ENCODE assay signal across 14 cellular contexts in the genomic region with DNA sequence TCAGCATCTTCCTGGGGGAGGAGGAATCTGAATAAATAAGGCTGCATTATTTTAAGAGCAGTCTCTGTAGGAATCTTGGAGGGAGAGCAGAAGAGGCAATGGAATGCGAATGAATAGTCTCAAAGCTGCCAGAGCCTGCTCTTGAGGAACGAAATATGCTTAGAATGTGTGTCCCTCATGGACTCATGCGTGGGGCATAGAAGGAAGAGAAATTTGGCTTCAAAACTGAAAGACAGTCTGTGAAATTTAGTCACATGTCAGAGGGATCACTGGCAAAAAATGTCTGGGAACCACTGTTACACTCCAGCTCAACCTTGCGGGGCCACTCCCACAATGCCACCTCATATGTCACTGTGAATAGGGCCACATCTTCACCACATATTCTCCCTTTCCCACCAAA.
DNase-seq lines count a peak whose midpoint lies in the region; ATAC-seq and TF ChIP-seq lines count a peak whose summit lies in the region.
"Had no signal": no experiment of that assay in that cellular context is flagged by ENCODE, and none has a peak within 500 bp of the region (broad histone marks: within the 10 kb centered on the region; RNA-seq: fewer than 3 reads in every experiment).

No MANE protein-coding gene starts in this region.

- no peaks in the 10 kb centered on the region for H3K27me3 Mint-ChIP-seq in activated T-helper 1 cell treated with anti-CD3 and anti-CD28 coated beads, Interleukin-12 subunit alpha, Interleukin-12 subunit beta, Interleukin-2, Interleukin-4 antibody, amounts not matched to agents 30 ng/mL and 10 ng/mL and 1 ng/mL, durations not matched to agents 14 hours and 24 hours and 36 hours (ENCODE audit: insufficient read depth)
- no peaks in the 10 kb centered on the region for H3K27me3 Mint-ChIP-seq in natural killer cell (ENCODE audit: low read depth in 2 of 2)
- H3K27me3 Mint-ChIP-seq: brain had no signal

- peaks cover 57% of the 10 kb centered on the region for H3K36me3 Mint-ChIP-seq in activated T-helper 1 cell treated with anti-CD3 and anti-CD28 coated beads, Interleukin-12 subunit alpha, Interleukin-12 subunit beta, Interleukin-2, Interleukin-4 antibody, amounts not matched to agents 30 ng/mL and 10 ng/mL and 1 ng/mL, durations not matched to agents 14 hours and 24 hours and 36 hours (ENCODE audit: low read depth)
- H3K36me3 Mint-ChIP-seq in natural killer cell = no peaks in the 10 kb centered on the region
- H3K36me3 Mint-ChIP-seq: brain had no signal

- DNase-seq in GM04504 (ENCODE audit: low read depth) (peak; percentile 72), fibroblast of the aortic adventitia (ENCODE audit: low read depth) (peak; percentile 49), skeletal muscle cell (ENCODE audit: low read depth) (peak; percentile 77), activated T-cell treated with anti-CD3 and anti-CD28 coated beads for 4 hours (no peak), natural killer cell (no peak), GM13976 (ENCODE audit: low spot score) (no peak)
- DNase-seq in activated T-helper 1 cell treated with anti-CD3 and anti-CD28 coated beads, Interleukin-12 subunit alpha, Interleukin-12 subunit beta, Interleukin-2, Interleukin-4 antibody, amounts not matched to agents 30 ng/mL and 10 ng/mL and 1 ng/mL, durations not matched to agents 14 hours and 24 hours and 36 hours (ENCODE audit: low spot score) = no peak
- no peak for DNase-seq in stimulated activated naive CD4-positive, alpha-beta T cell (lab: John Stamatoyannopoulos, UW)
- DNase-seq: DMS 273 treated with DMSO at 0.1 percent for 48 hours, GOT3, NCI-H2227 treated with DMSO at 0.1 percent for 48 hours, T-helper 9 cell, transverse colon had no signal

- in situ Hi-C loops in GM13976 (cut with MboI; ENCODE audit: low sequenced_read_pairs, unreplicated experiment) = no loop called here

- H3K4me1 Mint-ChIP-seq in activated T-helper 1 cell treated with anti-CD3 and anti-CD28 coated beads, Interleukin-12 subunit alpha, Interleukin-12 subunit beta, Interleukin-2, Interleukin-4 antibody, amounts not matched to agents 30 ng/mL and 10 ng/mL and 1 ng/mL, durations not matched to agents 14 hours and 24 hours and 36 hours (ENCODE audit: low read depth) = peaks cover 79% of the 10 kb centered on the region
- peaks cover 12 to 35% of the 10 kb centered on the region in 2 donors for H3K4me1 Mint-ChIP-seq in natural killer cell

- no peaks in the 10 kb centered on the region for H3K9me3 Mint-ChIP-seq in activated T-helper 1 cell treated with anti-CD3 and anti-CD28 coated beads, Interleukin-12 subunit alpha, Interleukin-12 subunit beta, Interleukin-2, Interleukin-4 antibody, amounts not matched to agents 30 ng/mL and 10 ng/mL and 1 ng/mL, durations not matched to agents 14 hours and 24 hours and 36 hours
- H3K9me3 Mint-ChIP-seq in natural killer cell = no peaks in the 10 kb centered on the region
- H3K9me3 Mint-ChIP-seq: brain had no signal

- ATAC-seq in natural killer cell = no peak

- no peak for TF ChIP-seq CTCF in fibroblast of the aortic adventitia (IDR thresholded peaks at IDR 0.05; ENCODE audit: insufficient read depth, low read length)
- no peak for TF ChIP-seq CTCF in natural killer cell (IDR thresholded peaks at IDR 0.05)
- no peak for TF ChIP-seq CTCF in GM13976 (IDR thresholded peaks at IDR 0.05; ENCODE audit: borderline replicate concordance, control extremely low read depth, extremely low read depth, insufficient read depth, missing control alignments)

- intact Hi-C loops in activated T-helper 1 cell treated with anti-CD3 and anti-CD28 coated beads, Interleukin-12 subunit alpha, Interleukin-12 subunit beta, Interleukin-2, Interleukin-4 antibody, amounts not matched to agents 30 ng/mL and 10 ng/mL and 1 ng/mL, durations not matched to agents 14 hours and 24 hours and 36 hours (cut with micrococcal nuclease) = loop anchor here (5.0 kb wide), 1 partner anchor 37 kb away; no protein-coding TSS in a partner anchor
- intact Hi-C loops in natural killer cell (cut with micrococcal nuclease) = no loop called here

- H3K27ac Mint-ChIP-seq in activated T-helper 1 cell treated with anti-CD3 and anti-CD28 coated beads, Interleukin-12 subunit alpha, Interleukin-12 subunit beta, Interleukin-2, Interleukin-4 antibody, amounts not matched to agents 30 ng/mL and 10 ng/mL and 1 ng/mL, durations not matched to agents 14 hours and 24 hours and 36 hours = peak overlapping the region; percentile 20
- H3K27ac Mint-ChIP-seq in natural killer cell = no peak overlapping the region
- H3K27ac Mint-ChIP-seq: brain had no signal

- H3K4me3 ChIP-seq in fibroblast of the aortic adventitia (ENCODE audit: low read depth, low read length) = no peak overlapping the region
- no peak overlapping the region for H3K4me3 ChIP-seq in skeletal muscle cell (ENCODE audit: low read depth, low read length)
- H3K4me3 ChIP-seq: transverse colon had no signal

- no peak overlapping the region for H3K4me3 Mint-ChIP-seq in activated T-helper 1 cell treated with anti-CD3 and anti-CD28 coated beads, Interleukin-12 subunit alpha, Interleukin-12 subunit beta, Interleukin-2, Interleukin-4 antibody, amounts not matched to agents 30 ng/mL and 10 ng/mL and 1 ng/mL, durations not matched to agents 14 hours and 24 hours and 36 hours
- H3K4me3 Mint-ChIP-seq in natural killer cell = no peak overlapping the region
- H3K4me3 Mint-ChIP-seq: brain had no signal

Comparison
In these comparisons a context has a peak if more than half of its experiments do, and no peak if none do; other contexts are left out.
1. DNase-seq: peak in GM04504 (single experiment), fibroblast of the aortic adventitia (single experiment) and skeletal muscle cell (single experiment); none in activated T-helper 1 cell treated with anti-CD3 and anti-CD28 coated beads, Interleukin-12 subunit alpha, Interleukin-12 subunit beta, Interleukin-2, Interleukin-4 antibody, amounts not matched to agents 30 ng/mL and 10 ng/mL and 1 ng/mL, durations not matched to agents 14 hours and 24 hours and 36 hours (single experiment), activated T-cell treated with anti-CD3 and anti-CD28 coated beads for 4 hours (single experiment), natural killer cell (single experiment), GM13976 (single experiment) and stimulated activated naive CD4-positive, alpha-beta T cell (0 of 6).